Comparison of ENCODE assay signal across 8 cellular contexts in the genomic region with DNA sequence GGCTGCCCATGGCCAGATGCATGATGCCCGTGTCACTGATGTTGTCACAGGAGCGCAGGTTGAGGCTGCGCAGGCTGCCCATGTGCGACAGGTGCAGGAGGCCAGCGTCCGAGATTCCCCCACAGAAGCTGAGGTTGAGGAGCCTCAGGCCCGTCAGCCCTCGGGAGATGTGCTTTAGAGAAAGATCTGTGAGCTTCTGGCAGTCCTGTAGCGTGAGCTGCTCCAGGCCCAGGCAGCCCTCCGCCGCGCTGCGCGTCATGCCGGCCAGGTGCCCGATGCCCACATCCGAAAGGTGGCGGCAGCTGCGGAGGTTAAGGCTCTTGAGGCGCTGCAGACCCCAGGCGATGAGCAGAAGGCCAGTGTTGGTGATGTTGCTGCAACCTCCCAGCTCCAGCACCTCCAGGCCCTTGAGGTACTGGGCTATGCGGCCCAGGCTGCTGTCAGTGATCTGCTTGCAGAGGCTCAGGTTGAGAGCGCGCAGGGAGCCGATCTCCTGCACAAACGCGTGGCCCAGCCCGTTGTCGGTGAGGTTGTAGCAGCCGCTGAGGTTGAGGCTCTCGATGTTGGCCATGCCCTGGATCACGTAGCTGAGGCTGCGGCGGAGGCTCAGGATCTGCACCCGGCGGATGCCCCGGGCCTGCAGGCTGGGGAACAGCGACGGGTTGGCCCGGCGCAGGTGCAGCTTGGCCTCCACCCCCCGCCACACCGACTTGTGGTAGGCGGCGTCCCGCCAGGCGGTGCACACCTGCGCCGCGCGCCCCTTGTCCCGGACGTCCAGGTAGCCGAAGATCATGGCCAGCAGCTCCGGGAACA. TPM values are rescaled to one million over a fixed set of nuclear protein-coding genes. Genes with fewer than 3 reads are reported as not detected.
A peak's percentile ranks its signal among the peaks of the same experiment; 100 is the strongest.
DNase-seq lines count a peak whose midpoint lies in the region; ATAC-seq lines count a peak whose summit lies in the region.

No MANE protein-coding gene starts in this region.

- DNase-seq in C1 segment of cervical spinal cord (lab: John Stamatoyannopoulos, UW) (peak in 8 of 14 donors; percentile 33 to 81 (median 53)), T-cell (peak; percentile 31 to 72 (median 50)), astrocyte of the hippocampus (ENCODE audit: low read depth, low spot score) (peak; percentile 64), NCI-H187 treated with DMSO at 0.1 percent for 48 hours (lab: John Stamatoyannopoulos, UW) (no peak)

- peaks cover 16% of the 10 kb centered on the region for H3K36me3 Mint-ChIP-seq in T-cell

- CTCF ChIA-PET in T-cell (lab: Charles Lee), result interaction anchor here (0.6 to 4.6 kb wide), 11 partner anchors 8 to 1082 kb away, joined by 3 to 34 read pairs (median 4); no protein-coding TSS in a partner anchor

- ATAC-seq in GM19452 (IDR thresholded peaks at IDR 0.05; ENCODE audit: unreplicated experiment) (peak; percentile 21), HG03521 (IDR thresholded peaks at IDR 0.05; ENCODE audit: unreplicated experiment) (peak; percentile 16), T-cell (replicated peaks in 1 of 4) (peak; percentile 29 to 46 (median 43))

- H3K4me3 ChIP-seq in iPS-18c (ENCODE audit: insufficient read depth, low read depth, low read length), result peak overlapping the region; percentile 65
- H3K4me3 ChIP-seq in skin epidermis, result peak overlapping the region; percentile 59 to 79 (median 74)

- H3K4me1 Mint-ChIP-seq in T-cell, result peaks cover 51 to 64% (median 60%) of the 10 kb centered on the region in 3 donors

- peak overlapping the region; percentile 85 to 95 (median 90) for H3K4me3 Mint-ChIP-seq in T-cell

- peak overlapping the region; percentile 50 to 96 (median 86) for H3K27ac ChIP-seq in skin epidermis

- no peaks in the 10 kb centered on the region for H3K9me3 ChIP-seq in iPS-18c (ENCODE audit: control insufficient read depth, insufficient read depth, low read length)

- no peaks in the 10 kb centered on the region for H3K27me3 Mint-ChIP-seq in T-cell

- peak overlapping the region; percentile 87 to 93 for H3K27ac Mint-ChIP-seq in T-cell

- POLR2A ChIA-PET in T-cell (lab: Charles Lee), result interaction anchor here in 1 of 2 donors (0.5 to 0.8 kb wide), 2 partner anchors 202 to 475 kb away, joined by 3 to 4 read pairs; no protein-coding TSS in a partner anchor

- H3K9me3 Mint-ChIP-seq in T-cell, result no peaks in the 10 kb centered on the region

RNA-seq across cellular contexts. Expression of a gene that starts 0.9 kb away (rescaled TPM):
- 10 to 100 TPM; 27.3 to 48.7 (median 42.5) TPM for total RNA-seq in T-cell

RNA-seq across cellular contexts. Expression of a gene that starts 35.6 kb away (rescaled TPM):
- total RNA-seq in T-cell, result under 1 TPM in 1 of 5 donors, not detected in 4; 0.20 TPM
